Comparison of ENCODE assay signal across 1 cellular context in the genomic region with DNA sequence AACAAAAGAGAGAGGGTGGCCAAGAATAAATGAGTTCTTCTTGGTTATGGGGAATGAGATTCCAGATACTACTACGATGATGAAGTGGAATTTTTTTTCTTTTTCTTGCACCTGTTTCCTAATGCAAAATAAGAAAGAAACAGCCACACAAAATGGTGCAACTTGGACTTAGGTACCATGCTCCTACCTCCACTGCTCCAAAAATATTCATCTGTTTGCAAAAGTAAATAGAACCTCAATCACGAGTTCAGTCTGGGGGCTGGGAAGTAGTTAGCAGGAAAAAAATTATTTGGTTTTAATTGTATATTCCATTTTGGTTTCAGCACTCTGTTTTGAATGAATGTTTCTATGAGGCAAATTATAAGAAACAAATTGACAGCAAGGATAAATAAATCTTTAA.
TF ChIP-seq lines count a peak whose summit lies in the region.

No MANE protein-coding gene starts in this region.

TF ChIP-seq in HepG2, 621 proteins besides CTCF, POLR2A, EP300 and RAD21 (continued from another document and continues in another):
- TF ChIP-seq ZSCAN31 (CRISPR knock-in tag; IDR thresholded peaks at IDR 0.05; ENCODE audit: low read depth) (no peak), ZNF616 (CRISPR knock-in tag; IDR thresholded peaks at IDR 0.05; ENCODE audit: low read depth) (no peak), GFI1 (CRISPR knock-in tag; IDR thresholded peaks at IDR 0.05; ENCODE audit: borderline replicate concordance) (no peak), FOSL2 (CRISPR knock-in tag; IDR thresholded peaks at IDR 0.05) (no peak), YEATS4 (CRISPR knock-in tag; IDR thresholded peaks at IDR 0.05; ENCODE audit: borderline replicate concordance) (no peak), ZNF737 (CRISPR knock-in tag; IDR thresholded peaks at IDR 0.05; ENCODE audit: borderline replicate concordance) (no peak), KLF12 (CRISPR knock-in tag; IDR thresholded peaks at IDR 0.05; ENCODE audit: borderline replicate concordance) (no peak), IRF2 (CRISPR knock-in tag; IDR thresholded peaks at IDR 0.05) (no peak), RARG (CRISPR knock-in tag; IDR thresholded peaks at IDR 0.05; ENCODE audit: low read depth) (no peak), SUZ12 (IDR thresholded peaks at IDR 0.05; ENCODE audit: low read depth, low read length) (no peak), ZNF75D (CRISPR knock-in tag; IDR thresholded peaks at IDR 0.05; ENCODE audit: borderline replicate concordance) (no peak), ZFY (CRISPR knock-in tag; IDR thresholded peaks at IDR 0.05) (no peak), ZNF383 (CRISPR knock-in tag; IDR thresholded peaks at IDR 0.05; ENCODE audit: borderline replicate concordance) (no peak), TBX3 (IDR thresholded peaks at IDR 0.05; ENCODE audit: borderline replicate concordance) (no peak), ZNF460 (CRISPR knock-in tag; IDR thresholded peaks at IDR 0.05; ENCODE audit: borderline replicate concordance) (no peak), KMT2A (CRISPR knock-in tag; IDR thresholded peaks at IDR 0.05) (no peak), NCOA5 (CRISPR knock-in tag; IDR thresholded peaks at IDR 0.05) (no peak), ARNTL (CRISPR knock-in tag; IDR thresholded peaks at IDR 0.05) (no peak), ZNF20 (CRISPR knock-in tag; IDR thresholded peaks at IDR 0.05) (no peak), SOX6 (IDR thresholded peaks at IDR 0.05) (no peak), SOX6 (CRISPR knock-in tag; IDR thresholded peaks at IDR 0.05) (0 out of 2 replicates have a peak, but pooled peaks have one; percentile 25), RELA (CRISPR knock-in tag; IDR thresholded peaks at IDR 0.05) (no peak), FOXP1 (IDR thresholded peaks at IDR 0.05) (no peak), FOXP1 (CRISPR knock-in tag; IDR thresholded peaks at IDR 0.05) (peak; percentile 51; the same call in 1 of the 2 replicates), ZNF230 (CRISPR knock-in tag; IDR thresholded peaks at IDR 0.05) (no peak), MED1 (CRISPR knock-in tag; IDR thresholded peaks at IDR 0.05) (no peak), ZNF296 (CRISPR knock-in tag; conservative IDR thresholded peaks at IDR 0.05) (no peak), ATF7-NPFF (CRISPR knock-in tag; IDR thresholded peaks at IDR 0.05; ENCODE audit: low read depth) (no peak), PRPF4 (IDR thresholded peaks at IDR 0.05; ENCODE audit: low read depth, low read length, poor library complexity, severe bottlenecking) (no peak), ZNF768 (CRISPR knock-in tag; IDR thresholded peaks at IDR 0.05) (no peak), POGZ (CRISPR knock-in tag; IDR thresholded peaks at IDR 0.05) (peak; percentile 70), NFE2L1 (CRISPR knock-in tag; IDR thresholded peaks at IDR 0.05; ENCODE audit: borderline replicate concordance) (no peak), CBX1 (IDR thresholded peaks at IDR 0.05; ENCODE audit: low read depth) (no peak), CCAR2 (optimal IDR thresholded peaks at IDR 0.05; ENCODE audit: low read depth, low read length) (no peak), RXRB (CRISPR knock-in tag; IDR thresholded peaks at IDR 0.05; ENCODE audit: borderline replicate concordance) (0 out of 2 replicates have a peak, but pooled peaks have one; percentile 27), NAIF1 (CRISPR knock-in tag; IDR thresholded peaks at IDR 0.05; ENCODE audit: borderline replicate concordance) (no peak), RFX5 (IDR thresholded peaks at IDR 0.05; ENCODE audit: low read depth, low read length) (no peak), SRSF1 (optimal IDR thresholded peaks at IDR 0.05; ENCODE audit: low read depth, low read length) (no peak), ZFP82 (CRISPR knock-in tag; IDR thresholded peaks at IDR 0.05; ENCODE audit: borderline replicate concordance) (no peak), ZNF530 (CRISPR knock-in tag; IDR thresholded peaks at IDR 0.05; ENCODE audit: low read depth) (no peak), ZNF292 (CRISPR knock-in tag; IDR thresholded peaks at IDR 0.05; ENCODE audit: borderline replicate concordance, low read depth) (no peak), YY1 (IDR thresholded peaks at IDR 0.05; ENCODE audit: insufficient read depth, insufficient replicate concordance, low read depth, low read length) (no peak), ZEB1 (IDR thresholded peaks at IDR 0.05; ENCODE audit: insufficient replicate concordance, low read depth) (no peak), ZNF644 (CRISPR knock-in tag; IDR thresholded peaks at IDR 0.05; ENCODE audit: low read depth) (peak; percentile 93), ZIK1 (CRISPR knock-in tag; IDR thresholded peaks at IDR 0.05; ENCODE audit: borderline replicate concordance, low read depth) (no peak), KAT7 (CRISPR knock-in tag; IDR thresholded peaks at IDR 0.05; ENCODE audit: borderline replicate concordance) (no peak), ZMYM3 (CRISPR knock-in tag; IDR thresholded peaks at IDR 0.05) (no peak), HNF4G (IDR thresholded peaks at IDR 0.05; ENCODE audit: borderline replicate concordance, low read depth, low read length) (peak; percentile 51; the same call in 1 of the 2 replicates), HNF4G (CRISPR knock-in tag; IDR thresholded peaks at IDR 0.05; ENCODE audit: borderline replicate concordance, low read depth) (no peak), ZNF724P (CRISPR knock-in tag; IDR thresholded peaks at IDR 0.05; ENCODE audit: borderline replicate concordance) (no peak), HNF4A (CRISPR knock-in tag; IDR thresholded peaks at IDR 0.05) (peak; percentile 84), ZNF10 (CRISPR knock-in tag; IDR thresholded peaks at IDR 0.05; ENCODE audit: borderline replicate concordance, low read depth) (no peak)
- TF ChIP-seq, protein P1, sequence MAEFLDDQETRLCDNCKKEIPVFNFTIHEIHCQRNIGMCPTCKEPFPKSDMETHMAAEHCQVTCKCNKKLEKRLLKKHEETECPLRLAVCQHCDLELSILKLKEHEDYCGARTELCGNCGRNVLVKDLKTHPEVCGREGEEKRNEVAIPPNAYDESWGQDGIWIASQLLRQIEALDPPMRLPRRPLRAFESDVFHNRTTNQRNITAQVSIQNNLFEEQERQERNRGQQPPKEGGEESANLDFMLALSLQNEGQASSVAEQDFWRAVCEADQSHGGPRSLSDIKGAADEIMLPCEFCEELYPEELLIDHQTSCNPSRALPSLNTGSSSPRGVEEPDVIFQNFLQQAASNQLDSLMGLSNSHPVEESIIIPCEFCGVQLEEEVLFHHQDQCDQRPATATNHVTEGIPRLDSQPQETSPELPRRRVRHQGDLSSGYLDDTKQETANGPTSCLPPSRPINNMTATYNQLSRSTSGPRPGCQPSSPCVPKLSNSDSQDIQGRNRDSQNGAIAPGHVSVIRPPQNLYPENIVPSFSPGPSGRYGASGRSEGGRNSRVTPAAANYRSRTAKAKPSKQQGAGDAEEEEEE (CRISPR knock-in tag; IDR thresholded peaks at IDR 0.05; ENCODE audit: borderline replicate concordance), result no peak
- TF ChIP-seq, protein P2, sequence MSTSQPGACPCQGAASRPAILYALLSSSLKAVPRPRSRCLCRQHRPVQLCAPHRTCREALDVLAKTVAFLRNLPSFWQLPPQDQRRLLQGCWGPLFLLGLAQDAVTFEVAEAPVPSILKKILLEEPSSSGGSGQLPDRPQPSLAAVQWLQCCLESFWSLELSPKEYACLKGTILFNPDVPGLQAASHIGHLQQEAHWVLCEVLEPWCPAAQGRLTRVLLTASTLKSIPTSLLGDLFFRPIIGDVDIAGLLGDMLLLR (CRISPR knock-in tag; IDR thresholded peaks at IDR 0.05), result no peak
- TF ChIP-seq, protein P3, sequence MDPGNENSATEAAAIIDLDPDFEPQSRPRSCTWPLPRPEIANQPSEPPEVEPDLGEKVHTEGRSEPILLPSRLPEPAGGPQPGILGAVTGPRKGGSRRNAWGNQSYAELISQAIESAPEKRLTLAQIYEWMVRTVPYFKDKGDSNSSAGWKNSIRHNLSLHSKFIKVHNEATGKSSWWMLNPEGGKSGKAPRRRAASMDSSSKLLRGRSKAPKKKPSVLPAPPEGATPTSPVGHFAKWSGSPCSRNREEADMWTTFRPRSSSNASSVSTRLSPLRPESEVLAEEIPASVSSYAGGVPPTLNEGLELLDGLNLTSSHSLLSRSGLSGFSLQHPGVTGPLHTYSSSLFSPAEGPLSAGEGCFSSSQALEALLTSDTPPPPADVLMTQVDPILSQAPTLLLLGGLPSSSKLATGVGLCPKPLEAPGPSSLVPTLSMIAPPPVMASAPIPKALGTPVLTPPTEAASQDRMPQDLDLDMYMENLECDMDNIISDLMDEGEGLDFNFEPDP (CRISPR knock-in tag; conservative IDR thresholded peaks at IDR 0.05), result no peak
- TF ChIP-seq, protein P4, sequence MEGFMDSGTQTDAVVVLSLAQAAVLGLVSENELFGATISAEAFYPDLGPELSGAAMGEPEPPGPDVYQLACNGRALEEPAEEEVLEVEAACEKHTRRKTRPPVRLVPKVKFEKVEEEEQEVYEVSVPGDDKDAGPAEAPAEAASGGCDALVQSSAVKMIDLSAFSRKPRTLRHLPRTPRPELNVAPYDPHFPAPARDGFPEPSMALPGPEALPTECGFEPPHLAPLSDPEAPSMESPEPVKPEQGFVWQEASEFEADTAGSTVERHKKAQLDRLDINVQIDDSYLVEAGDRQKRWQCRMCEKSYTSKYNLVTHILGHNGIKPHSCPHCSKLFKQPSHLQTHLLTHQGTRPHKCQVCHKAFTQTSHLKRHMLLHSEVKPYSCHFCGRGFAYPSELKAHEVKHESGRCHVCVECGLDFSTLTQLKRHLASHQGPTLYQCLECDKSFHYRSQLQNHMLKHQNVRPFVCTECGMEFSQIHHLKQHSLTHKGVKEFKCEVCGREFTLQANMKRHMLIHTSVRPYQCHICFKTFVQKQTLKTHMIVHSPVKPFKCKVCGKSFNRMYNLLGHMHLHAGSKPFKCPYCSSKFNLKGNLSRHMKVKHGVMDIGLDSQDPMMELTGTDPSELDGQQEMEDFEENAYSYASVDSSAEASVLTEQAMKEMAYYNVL (CRISPR knock-in tag; IDR thresholded peaks at IDR 0.05; ENCODE audit: borderline replicate concordance), result no peak
- TF ChIP-seq, protein P5, sequence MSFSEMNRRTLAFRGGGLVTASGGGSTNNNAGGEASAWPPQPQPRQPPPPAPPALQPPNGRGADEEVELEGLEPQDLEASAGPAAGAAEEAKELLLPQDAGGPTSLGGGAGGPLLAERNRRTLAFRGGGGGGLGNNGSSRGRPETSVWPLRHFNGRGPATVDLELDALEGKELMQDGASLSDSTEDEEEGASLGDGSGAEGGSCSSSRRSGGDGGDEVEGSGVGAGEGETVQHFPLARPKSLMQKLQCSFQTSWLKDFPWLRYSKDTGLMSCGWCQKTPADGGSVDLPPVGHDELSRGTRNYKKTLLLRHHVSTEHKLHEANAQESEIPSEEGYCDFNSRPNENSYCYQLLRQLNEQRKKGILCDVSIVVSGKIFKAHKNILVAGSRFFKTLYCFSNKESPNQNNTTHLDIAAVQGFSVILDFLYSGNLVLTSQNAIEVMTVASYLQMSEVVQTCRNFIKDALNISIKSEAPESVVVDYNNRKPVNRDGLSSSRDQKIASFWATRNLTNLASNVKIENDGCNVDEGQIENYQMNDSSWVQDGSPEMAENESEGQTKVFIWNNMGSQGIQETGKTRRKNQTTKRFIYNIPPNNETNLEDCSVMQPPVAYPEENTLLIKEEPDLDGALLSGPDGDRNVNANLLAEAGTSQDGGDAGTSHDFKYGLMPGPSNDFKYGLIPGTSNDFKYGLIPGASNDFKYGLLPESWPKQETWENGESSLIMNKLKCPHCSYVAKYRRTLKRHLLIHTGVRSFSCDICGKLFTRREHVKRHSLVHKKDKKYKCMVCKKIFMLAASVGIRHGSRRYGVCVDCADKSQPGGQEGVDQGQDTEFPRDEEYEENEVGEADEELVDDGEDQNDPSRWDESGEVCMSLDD (CRISPR knock-in tag; IDR thresholded peaks at IDR 0.05; ENCODE audit: borderline replicate concordance), result no peak
- TF ChIP-seq, protein P6, sequence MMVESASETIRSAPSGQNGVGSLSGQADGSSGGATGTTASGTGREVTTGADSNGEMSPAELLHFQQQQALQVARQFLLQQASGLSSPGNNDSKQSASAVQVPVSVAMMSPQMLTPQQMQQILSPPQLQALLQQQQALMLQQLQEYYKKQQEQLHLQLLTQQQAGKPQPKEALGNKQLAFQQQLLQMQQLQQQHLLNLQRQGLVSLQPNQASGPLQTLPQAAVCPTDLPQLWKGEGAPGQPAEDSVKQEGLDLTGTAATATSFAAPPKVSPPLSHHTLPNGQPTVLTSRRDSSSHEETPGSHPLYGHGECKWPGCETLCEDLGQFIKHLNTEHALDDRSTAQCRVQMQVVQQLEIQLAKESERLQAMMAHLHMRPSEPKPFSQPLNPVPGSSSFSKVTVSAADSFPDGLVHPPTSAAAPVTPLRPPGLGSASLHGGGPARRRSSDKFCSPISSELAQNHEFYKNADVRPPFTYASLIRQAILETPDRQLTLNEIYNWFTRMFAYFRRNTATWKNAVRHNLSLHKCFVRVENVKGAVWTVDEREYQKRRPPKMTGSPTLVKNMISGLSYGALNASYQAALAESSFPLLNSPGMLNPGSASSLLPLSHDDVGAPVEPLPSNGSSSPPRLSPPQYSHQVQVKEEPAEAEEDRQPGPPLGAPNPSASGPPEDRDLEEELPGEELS (CRISPR knock-in tag; IDR thresholded peaks at IDR 0.05), result peak; percentile 55
- TF ChIP-seq, protein P7, sequence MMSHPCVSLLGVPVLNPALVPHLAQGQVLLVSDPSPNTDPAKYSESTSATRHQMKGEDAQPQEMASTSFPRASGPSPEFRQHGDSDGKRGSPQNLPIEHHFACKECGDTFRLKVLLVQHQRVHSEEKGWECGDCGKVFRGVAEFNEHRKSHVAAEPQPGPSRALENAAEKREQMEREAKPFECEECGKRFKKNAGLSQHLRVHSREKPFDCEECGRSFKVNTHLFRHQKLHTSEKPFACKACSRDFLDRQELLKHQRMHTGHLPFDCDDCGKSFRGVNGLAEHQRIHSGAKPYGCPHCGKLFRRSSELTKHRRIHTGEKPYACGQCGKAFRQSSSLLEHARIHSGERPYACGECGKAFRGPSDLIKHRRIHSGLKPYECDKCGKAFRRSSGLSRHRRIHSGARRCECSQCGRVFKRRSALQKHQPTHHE (CRISPR knock-in tag; IDR thresholded peaks at IDR 0.05; ENCODE audit: borderline replicate concordance), result no peak
- TF ChIP-seq, protein P8, sequence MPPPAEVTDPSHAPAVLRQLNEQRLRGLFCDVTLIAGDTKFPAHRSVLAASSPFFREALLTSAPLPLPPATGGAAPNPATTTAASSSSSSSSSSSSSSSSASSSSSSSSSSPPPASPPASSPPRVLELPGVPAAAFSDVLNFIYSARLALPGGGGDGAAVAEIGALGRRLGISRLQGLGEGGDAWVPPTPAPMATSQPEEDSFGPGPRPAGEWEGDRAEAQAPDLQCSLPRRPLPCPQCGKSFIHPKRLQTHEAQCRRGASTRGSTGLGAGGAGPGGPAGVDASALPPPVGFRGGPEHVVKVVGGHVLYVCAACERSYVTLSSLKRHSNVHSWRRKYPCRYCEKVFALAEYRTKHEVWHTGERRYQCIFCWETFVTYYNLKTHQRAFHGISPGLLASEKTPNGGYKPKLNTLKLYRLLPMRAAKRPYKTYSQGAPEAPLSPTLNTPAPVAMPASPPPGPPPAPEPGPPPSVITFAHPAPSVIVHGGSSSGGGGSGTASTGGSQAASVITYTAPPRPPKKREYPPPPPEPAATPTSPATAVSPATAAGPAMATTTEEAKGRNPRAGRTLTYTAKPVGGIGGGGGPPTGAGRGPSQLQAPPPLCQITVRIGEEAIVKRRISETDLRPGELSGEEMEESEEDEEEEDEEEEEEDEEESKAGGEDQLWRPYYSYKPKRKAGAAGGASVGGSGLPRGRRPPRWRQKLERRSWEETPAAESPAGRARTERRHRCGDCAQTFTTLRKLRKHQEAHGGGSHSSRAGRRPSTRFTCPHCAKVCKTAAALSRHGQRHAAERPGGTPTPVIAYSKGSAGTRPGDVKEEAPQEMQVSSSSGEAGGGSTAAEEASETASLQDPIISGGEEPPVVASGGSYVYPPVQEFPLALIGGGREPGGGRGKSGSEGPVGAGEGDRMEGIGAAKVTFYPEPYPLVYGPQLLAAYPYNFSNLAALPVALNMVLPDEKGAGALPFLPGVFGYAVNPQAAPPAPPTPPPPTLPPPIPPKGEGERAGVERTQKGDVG (CRISPR knock-in tag; IDR thresholded peaks at IDR 0.05; ENCODE audit: borderline replicate concordance), result no peak
